In genomic region chr14:53670701-53671100, GRCh38 we compare ENCODE assay signal across 14 cellular contexts.
DNase-seq lines count a peak whose midpoint lies in the region; ATAC-seq, FAIRE-seq and TF ChIP-seq lines count a peak whose summit lies in the region.
"Had no signal": no experiment of that assay in that cellular context is flagged by ENCODE, and none has a peak within 500 bp of the region (broad histone marks: within the 10 kb centered on the region; RNA-seq: fewer than 3 reads in every experiment).

No MANE protein-coding gene starts in this region.

- H3K27ac Mint-ChIP-seq in activated T-helper 17 cell treated with anti-CD3 and anti-CD28 coated beads, Interleukin-2, amount 50 U/mL, for 72 hours, result no peak overlapping the region
- H3K27ac Mint-ChIP-seq in activated CD4-positive, alpha-beta T cell treated with anti-CD3 and anti-CD28 coated beads for 36 hours, result no peak overlapping the region
- H3K27ac Mint-ChIP-seq: activated CD8-positive, alpha-beta T cell treated with anti-CD3 and anti-CD28 coated beads for 36 hours; activated naive CD4-positive, alpha-beta T cell treated with anti-CD3 and anti-CD28 coated beads, Interleukin-2, amount 10 ng/mL, durations not matched to agents 7 days and 5 days had no signal

- no peak overlapping the region for H3K4me3 Mint-ChIP-seq in activated T-helper 17 cell treated with anti-CD3 and anti-CD28 coated beads, Interleukin-2, amount 50 U/mL, for 72 hours
- H3K4me3 Mint-ChIP-seq in activated CD4-positive, alpha-beta T cell treated with anti-CD3 and anti-CD28 coated beads for 36 hours, result no peak overlapping the region
- H3K4me3 Mint-ChIP-seq: activated CD8-positive, alpha-beta T cell treated with anti-CD3 and anti-CD28 coated beads for 36 hours; activated naive CD4-positive, alpha-beta T cell treated with anti-CD3 and anti-CD28 coated beads, Interleukin-2, amount 10 ng/mL, durations not matched to agents 7 days and 5 days had no signal

- no peaks in the 10 kb centered on the region for H3K36me3 Mint-ChIP-seq in activated T-helper 17 cell treated with anti-CD3 and anti-CD28 coated beads, Interleukin-2, amount 50 U/mL, for 72 hours (ENCODE audit: low read depth)
- no peaks in the 10 kb centered on the region for H3K36me3 Mint-ChIP-seq in activated CD4-positive, alpha-beta T cell treated with anti-CD3 and anti-CD28 coated beads for 36 hours (ENCODE audit: low read depth)
- H3K36me3 Mint-ChIP-seq: activated naive CD4-positive, alpha-beta T cell treated with anti-CD3 and anti-CD28 coated beads, Interleukin-2, amount 10 ng/mL, durations not matched to agents 7 days and 5 days had no signal

- peaks cover 5% of the 10 kb centered on the region for H3K9me3 Mint-ChIP-seq in activated T-helper 17 cell treated with anti-CD3 and anti-CD28 coated beads, Interleukin-2, amount 50 U/mL, for 72 hours
- peaks cover 2% of the 10 kb centered on the region for H3K9me3 Mint-ChIP-seq in activated CD4-positive, alpha-beta T cell treated with anti-CD3 and anti-CD28 coated beads for 36 hours (ENCODE audit: low read depth)

- CTCF ChIA-PET in activated CD4-positive, alpha-beta T cell treated with anti-CD3 and anti-CD28 coated beads for 36 hours (lab: Charles Lee), result no interaction called here

- H3K27me3 Mint-ChIP-seq in activated T-helper 17 cell treated with anti-CD3 and anti-CD28 coated beads, Interleukin-2, amount 50 U/mL, for 72 hours, result no peaks in the 10 kb centered on the region
- H3K27me3 Mint-ChIP-seq in activated CD4-positive, alpha-beta T cell treated with anti-CD3 and anti-CD28 coated beads for 36 hours, result peaks cover 2% of the 10 kb centered on the region
- H3K27me3 Mint-ChIP-seq: activated CD8-positive, alpha-beta T cell treated with anti-CD3 and anti-CD28 coated beads for 36 hours; activated naive CD4-positive, alpha-beta T cell treated with anti-CD3 and anti-CD28 coated beads, Interleukin-2, amount 10 ng/mL, durations not matched to agents 7 days and 5 days had no signal

- intact Hi-C loops in activated CD4-positive, alpha-beta T cell treated with anti-CD3 and anti-CD28 coated beads for 36 hours (cut with DNase I, micrococcal nuclease), result no loop called here

- DNase-seq in NOMO-1 treated with DMSO at 0.1 percent for 48 hours (lab: John Stamatoyannopoulos, UW; ENCODE audit: unreplicated experiment) (peak; percentile 36), NOMO-1 treated with dmso at 0.1 percent for 144 hours (lab: John Stamatoyannopoulos, UW; ENCODE audit: unreplicated experiment) (no peak), foreskin fibroblast (peak; percentile 76 to 90), urothelium cell line (ENCODE audit: low spot score) (peak; percentile 57), GM20000 (ENCODE audit: low spot score) (no peak)
- no peak for DNase-seq in activated CD4-positive, alpha-beta T cell treated with anti-CD3 and anti-CD28 coated beads for 36 hours
- DNase-seq: 8988T; activated CD8-positive, alpha-beta T cell treated with anti-CD3 and anti-CD28 coated beads for 36 hours; activated naive CD4-positive, alpha-beta T cell treated with anti-CD3 and anti-CD28 coated beads, Interleukin-2, amount 10 ng/mL, durations not matched to agents 7 days and 5 days; DMS79; dorsolateral prefrontal cortex; NCI-H1417 had no signal

- no peak overlapping the region for H3K4me3 ChIP-seq in foreskin fibroblast (ENCODE audit: low read depth in 1 of 2, low read length in 2 of 2)
- H3K4me3 ChIP-seq: dorsolateral prefrontal cortex had no signal

- POLR2A ChIA-PET in activated CD4-positive, alpha-beta T cell treated with anti-CD3 and anti-CD28 coated beads for 36 hours (lab: Charles Lee), result interaction anchor here (0.6 kb wide), 1 partner anchor 830 kb away, joined by 3 read pairs; no protein-coding TSS in a partner anchor

- no peaks in the 10 kb centered on the region for H3K4me1 Mint-ChIP-seq in activated T-helper 17 cell treated with anti-CD3 and anti-CD28 coated beads, Interleukin-2, amount 50 U/mL, for 72 hours
- H3K4me1 Mint-ChIP-seq in activated CD4-positive, alpha-beta T cell treated with anti-CD3 and anti-CD28 coated beads for 36 hours, result no peaks in the 10 kb centered on the region
- H3K4me1 Mint-ChIP-seq: activated naive CD4-positive, alpha-beta T cell treated with anti-CD3 and anti-CD28 coated beads, Interleukin-2, amount 10 ng/mL, durations not matched to agents 7 days and 5 days had no signal

- peak; percentile 29 for ATAC-seq in activated T-helper 17 cell treated with anti-CD3 and anti-CD28 coated beads, Interleukin-2, amount 50 U/mL, for 72 hours (replicated peaks)
- ATAC-seq in HG03196 (IDR thresholded peaks at IDR 0.05; ENCODE audit: unreplicated experiment), result no peak
- no peak for ATAC-seq in activated CD4-positive, alpha-beta T cell treated with anti-CD3 and anti-CD28 coated beads for 36 hours
- ATAC-seq: activated CD8-positive, alpha-beta T cell treated with anti-CD3 and anti-CD28 coated beads for 36 hours had no signal

- TF ChIP-seq CTCF in foreskin fibroblast (IDR thresholded peaks at IDR 0.05; ENCODE audit: low read depth, low read length), result no peak
- no peak for TF ChIP-seq CTCF in GM20000 (IDR thresholded peaks at IDR 0.05; ENCODE audit: extremely low read depth, missing control alignments)

- FAIRE-seq in urothelium cell line (lab: Jason Lieb, UNC), result peak; percentile 74

Comparison
In these comparisons a context has a peak if more than half of its experiments do, and no peak if none do; other contexts are left out.
1. DNase-seq: peak in NOMO-1 treated with DMSO at 0.1 percent for 48 hours (single experiment), foreskin fibroblast (2 of 2) and urothelium cell line (single experiment); none in NOMO-1 treated with dmso at 0.1 percent for 144 hours (single experiment), GM20000 (single experiment) and activated CD4-positive, alpha-beta T cell treated with anti-CD3 and anti-CD28 coated beads for 36 hours (single experiment).